10 cellular contexts compared by ENCODE assay signal in the genomic region with DNA sequence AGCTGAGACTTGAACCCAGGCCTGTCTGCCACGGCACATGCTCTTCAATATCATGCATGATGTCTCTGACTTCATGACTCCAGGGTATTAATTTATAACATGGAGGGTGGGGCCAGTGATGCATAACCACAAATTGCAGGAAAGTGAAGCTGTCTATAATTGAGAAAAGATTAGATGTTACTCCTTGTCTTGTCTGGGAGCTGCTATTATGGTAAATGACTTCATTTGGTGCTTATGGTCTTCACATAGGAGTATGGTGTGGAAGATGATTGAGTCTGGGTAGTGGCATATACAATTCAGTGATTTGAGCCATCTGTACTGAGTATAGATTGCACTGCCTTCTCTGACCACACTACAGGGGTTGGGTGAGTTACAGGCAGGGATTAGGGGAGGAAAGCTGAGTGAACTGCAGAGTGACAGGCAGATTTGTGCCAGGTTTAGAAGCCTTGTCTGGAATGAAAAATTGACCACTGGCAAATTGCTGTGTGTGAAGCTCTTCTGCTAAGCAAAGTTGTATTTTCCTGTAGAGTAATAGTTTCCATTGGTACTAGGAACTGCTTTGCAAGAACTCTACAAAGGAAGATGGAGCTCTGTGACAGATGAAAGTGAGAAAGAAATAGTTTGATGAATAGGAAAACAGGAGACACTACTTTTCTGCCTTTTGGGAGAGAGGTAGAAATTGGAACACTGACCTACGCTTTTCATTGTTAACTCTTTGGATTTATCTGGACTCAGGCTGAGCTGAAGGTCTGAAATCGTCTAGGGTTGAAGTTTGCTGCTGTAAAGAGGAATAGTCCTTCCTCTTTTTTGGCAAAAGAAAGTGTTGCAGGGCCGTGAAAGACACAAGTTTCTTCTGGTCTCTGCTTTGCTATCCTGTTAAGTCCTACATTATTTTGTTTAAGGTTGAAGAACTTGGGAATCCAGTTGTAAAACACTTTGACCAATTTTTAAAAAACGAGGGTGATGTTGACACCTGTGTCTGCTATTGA. TPM values are rescaled to one million over a fixed set of nuclear protein-coding genes. Genes with fewer than 3 reads are reported as not detected.
DNase-seq lines count a peak whose midpoint lies in the region; ATAC-seq and TF ChIP-seq lines count a peak whose summit lies in the region.
"Had no signal": no experiment of that assay in that cellular context is flagged by ENCODE, and none has a peak within 500 bp of the region (broad histone marks: within the 10 kb centered on the region; RNA-seq: fewer than 3 reads in every experiment).

No MANE protein-coding gene starts in this region.

- H3K4me1 ChIP-seq in BLaER1 (peaks cover 53% of the 10 kb centered on the region), H9 (ENCODE audit: insufficient read depth, low read length) (no peaks in the 10 kb centered on the region; the same call in 1 of the 2 replicates)

- no peak overlapping the region for H2AK5ac ChIP-seq in H9 (ENCODE audit: insufficient read length, low read length)

- H3K9me3 ChIP-seq in BLaER1 (no peaks in the 10 kb centered on the region), H9 (ENCODE audit: control insufficient read depth, low read depth, low read length) (no peaks in the 10 kb centered on the region)

- H4K91ac ChIP-seq in H9 (ENCODE audit: insufficient read length, low read depth, low read length) = no peak overlapping the region

- no peak overlapping the region for H3K14ac ChIP-seq in H9 (ENCODE audit: insufficient read depth, low read length)

- no peaks in the 10 kb centered on the region for H3K27me3 Mint-ChIP-seq in H9 (ENCODE audit: low read depth)
- no peaks in the 10 kb centered on the region for H3K27me3 Mint-ChIP-seq in T-helper 2 cell treated with Interferon-gamma antibody and Interleukin-4, amounts not matched to agents 5 μg/mL and 100 μg/mL, for 36 hours (ENCODE audit: low read depth)

- H4K5ac ChIP-seq in H9 (ENCODE audit: insufficient read length, low read depth, low read length) = no peak overlapping the region

- H3K4ac ChIP-seq in H9 (ENCODE audit: low read depth, low read length) = no peak overlapping the region

- H3K56ac ChIP-seq in H9 (ENCODE audit: insufficient read length, low read depth, low read length) = no peak overlapping the region

- no peak overlapping the region for H2AFZ ChIP-seq in H9 (ENCODE audit: low read length)

- H3K9me3 Mint-ChIP-seq in H9 = no peaks in the 10 kb centered on the region
- H3K9me3 Mint-ChIP-seq in T-helper 2 cell treated with Interferon-gamma antibody and Interleukin-4, amounts not matched to agents 5 μg/mL and 100 μg/mL, for 36 hours = no peaks in the 10 kb centered on the region

- H3K79me1 ChIP-seq in H9 (ENCODE audit: insufficient read depth, low read depth, low read length, poor library complexity, severe bottlenecking) = peaks cover 3% of the 10 kb centered on the region

- H2BK120ac ChIP-seq in H9 (ENCODE audit: low read depth, low read length, poor library complexity, severe bottlenecking) = no peak overlapping the region

- no peak overlapping the region for H3K9ac ChIP-seq in BLaER1
- H3K9ac ChIP-seq in H9 (ENCODE audit: extremely low read depth, insufficient read length, low read length) = no peak overlapping the region

- H3K4me1 Mint-ChIP-seq in H9 = peaks cover 37 to 41% of the 10 kb centered on the region in 2 experiments
- H3K4me1 Mint-ChIP-seq in T-helper 2 cell treated with Interferon-gamma antibody and Interleukin-4, amounts not matched to agents 5 μg/mL and 100 μg/mL, for 36 hours (ENCODE audit: low read depth) = peaks cover 51% of the 10 kb centered on the region

- H4K20me1 ChIP-seq in BLaER1 (peaks cover 76% of the 10 kb centered on the region), H9 (ENCODE audit: control insufficient read depth, insufficient read depth, insufficient read length) (no peaks in the 10 kb centered on the region)

- H3K23me2 ChIP-seq in H9 (ENCODE audit: insufficient read length, low read depth, low read length, poor library complexity, severe bottlenecking) = peaks cover 5% of the 10 kb centered on the region

- H3K18ac ChIP-seq in H9 (ENCODE audit: insufficient read length, low read depth, low read length) = no peak overlapping the region

- DNase-seq in H9 = no peak
- DNase-seq in T-helper 2 cell treated with Interferon-gamma antibody and Interleukin-4, amounts not matched to agents 5 μg/mL and 100 μg/mL, for 36 hours (ENCODE audit: low spot score) = no peak
- DNase-seq in fibroblast of villous mesenchyme (ENCODE audit: low read depth) = no peak
- DNase-seq in NCI-H146 treated with DMSO at 0.1 percent for 48 hours (lab: John Stamatoyannopoulos, UW; ENCODE audit: unreplicated experiment) = no peak
- no peak for DNase-seq in stimulated activated CD8-positive, alpha-beta memory T cell treated with anti-CD3 and anti-CD28 coated beads, Interleukin-4, amount 100 ng/mL, for 48 hours
- DNase-seq in occipital lobe (lab: John Stamatoyannopoulos, UW) = no peak
- DNase-seq: head of caudate nucleus had no signal

- peak overlapping the region in 2 of 3 experiments; percentile 65 to 75; a peak in 4 of 7 replicates for H3K27ac Mint-ChIP-seq in H9
- H3K27ac Mint-ChIP-seq in T-helper 2 cell treated with Interferon-gamma antibody and Interleukin-4, amounts not matched to agents 5 μg/mL and 100 μg/mL, for 36 hours = peak overlapping the region; percentile 32

- H2BK15ac ChIP-seq in H9 (ENCODE audit: low read depth, low read length) = no peak overlapping the region

- peaks cover 44% of the 10 kb centered on the region for H3K36me3 ChIP-seq in BLaER1

- no peak overlapping the region for H2BK5ac ChIP-seq in H9 (ENCODE audit: insufficient read length, low read length)

- no peaks in the 10 kb centered on the region for H3K27me3 ChIP-seq in BLaER1
- no peaks in the 10 kb centered on the region for H3K27me3 ChIP-seq in H9 (ENCODE audit: insufficient read depth, low read length)

- no CpG with 5 or more reads among the region's 5 CpGs for WGBS in H9 (ENCODE audit: extremely low coverage, insufficient read length, low lambda C conversion rate)

- peak overlapping the region; percentile 86 for H3K4me3 ChIP-seq in BLaER1
- H3K4me3 ChIP-seq in fibroblast of villous mesenchyme (ENCODE audit: low read depth, low read length) = peak overlapping the region; percentile 93

- H3T11ph ChIP-seq in H9 (ENCODE audit: low read length) = no peak overlapping the region

- H3K4me2 ChIP-seq in BLaER1 (peak overlapping the region; percentile 92), H9 (ENCODE audit: insufficient read depth, insufficient read length, low read length) (peak overlapping the region; percentile 94)

- no peak overlapping the region for H3K23ac ChIP-seq in H9 (ENCODE audit: insufficient read length, low read depth, low read length)

- H3K36me3 Mint-ChIP-seq in H9 (ENCODE audit: insufficient read depth in 1 of 3, low read depth in 3 of 3) = peaks cover 6 to 30% (median 13%) of the 10 kb centered on the region in 3 experiments
- peaks cover 40% of the 10 kb centered on the region for H3K36me3 Mint-ChIP-seq in T-helper 2 cell treated with Interferon-gamma antibody and Interleukin-4, amounts not matched to agents 5 μg/mL and 100 μg/mL, for 36 hours (ENCODE audit: low read depth)

- H3K27ac ChIP-seq in BLaER1 = no peak overlapping the region
- no peak overlapping the region for H3K27ac ChIP-seq in H9 (ENCODE audit: insufficient read length, low read depth, low read length)

- H4K8ac ChIP-seq in H9 (replicated peaks; ENCODE audit: insufficient read length, low read depth, low read length) = no peak overlapping the region

- H2BK12ac ChIP-seq in H9 (ENCODE audit: insufficient read length, low read depth, low read length) = no peak overlapping the region

- peaks cover 58% of the 10 kb centered on the region; the same call in 1 of the 2 replicates for H3K79me2 ChIP-seq in H9 (ENCODE audit: insufficient read depth, low read length)

- peak overlapping the region; percentile 99 to 100; a peak in 4 of 5 replicates for H3K4me3 Mint-ChIP-seq in H9
- no peak overlapping the region for H3K4me3 Mint-ChIP-seq in T-helper 2 cell treated with Interferon-gamma antibody and Interleukin-4, amounts not matched to agents 5 μg/mL and 100 μg/mL, for 36 hours

- TF ChIP-seq CTCF in H9 (conservative IDR thresholded peaks at IDR 0.05) (no peak), fibroblast of villous mesenchyme (IDR thresholded peaks at IDR 0.05; ENCODE audit: insufficient read depth, low read depth, low read length) (no peak)

- ATAC-seq in HG03039 (IDR thresholded peaks at IDR 0.05; ENCODE audit: unreplicated experiment) = no peak
- ATAC-seq: activated CD4-positive, CD25-positive, alpha-beta regulatory T cell treated with anti-CD3 and anti-CD28 coated beads, Interleukin-2, amount 50 U/mL, for 24 hours had no signal

- no peak overlapping the region for H2BK20ac ChIP-seq in H9 (ENCODE audit: low read depth, low read length, poor library complexity, severe bottlenecking)

RNA-seq across cellular contexts. Expression of a gene that starts 2.7 kb away (rescaled TPM):
- 218 and 225 TPM in 2 replicates for total RNA-seq in H9 (2021)
- 205 and 241 TPM in 2 replicates for total RNA-seq in fibroblast of villous mesenchyme
- 65.8 TPM for total RNA-seq in occipital lobe

RNA-seq across cellular contexts. Expression of a gene that starts 36.8 kb away (rescaled TPM):
- total RNA-seq in H9 (2021) (not detected in 2 replicates), fibroblast of villous mesenchyme (not detected in 2 replicates), occipital lobe (not detected)
